Comparison of ENCODE assay signal across 9 cellular contexts in genomic region chr10:86523348-86523747, GRCh38. TPM values are rescaled to one million over a fixed set of nuclear protein-coding genes. Genes with fewer than 3 reads are reported as not detected.
A peak's percentile ranks its signal among the peaks of the same experiment; 100 is the strongest.
DNase-seq lines count a peak whose midpoint lies in the region; FAIRE-seq and TF ChIP-seq lines count a peak whose summit lies in the region.
"Had no signal": no experiment of that assay in that cellular context is flagged by ENCODE, and none has a peak within 500 bp of the region (broad histone marks: within the 10 kb centered on the region; RNA-seq: fewer than 3 reads in every experiment).

No MANE protein-coding gene starts in this region.

- no peak for FAIRE-seq in small intestine (lab: Jason Lieb, UNC)
- FAIRE-seq: G401.6 had no signal

- no peaks in the 10 kb centered on the region for H3F3A ChIP-seq in OCI-LY1 (ENCODE audit: insufficient read depth, low read length)

- no peaks in the 10 kb centered on the region for H3K9me2 ChIP-seq in OCI-LY1 (ENCODE audit: low read depth, low read length)

- no peaks in the 10 kb centered on the region for H4K20me1 ChIP-seq in OCI-LY1 (ENCODE audit: insufficient read depth, low read length)

- peaks cover 12% of the 10 kb centered on the region; the same call in 1 of the 2 replicates for H3K36me3 ChIP-seq in OCI-LY1 (ENCODE audit: insufficient read depth, low read length)
- no peaks in the 10 kb centered on the region for H3K36me3 ChIP-seq in small intestine (ENCODE audit: control insufficient read depth in 2 of 2, insufficient read depth in 2 of 2, low read length in 2 of 2)

- TF ChIP-seq POLR2A in erythroblast (IDR thresholded peaks at IDR 0.05; ENCODE audit: low read length), result no peak

- DNase-seq in activated CD8-positive, alpha-beta memory T cell treated with anti-CD3 and anti-CD28 coated beads, Interleukin-2, amount 50 U/mL, for 48 hours, result peak; percentile 34
- DNase-seq in activated CD8-positive, alpha-beta memory T cell treated with anti-CD3 and anti-CD28 coated beads for 24 hours, result no peak
- peak; percentile 15 to 23 for DNase-seq in erythroblast (lab: John Stamatoyannopoulos, UW)
- DNase-seq in small intestine, result peak; percentile 27
- no peak for DNase-seq in GDM1 (lab: John Stamatoyannopoulos, UW)
- DNase-seq in NCI-H2081 treated with DMSO at 0.1 percent for 48 hours (lab: John Stamatoyannopoulos, UW), result no peak
- no peak for DNase-seq in 8988T

- H3K4me3 ChIP-seq in OCI-LY1 (ENCODE audit: low read depth, low read length, poor library complexity, severe bottlenecking), result peak overlapping the region; percentile 77
- no peak overlapping the region for H3K4me3 ChIP-seq in small intestine (ENCODE audit: low read depth in 1 of 2, low read length in 2 of 2)

- H3K27ac ChIP-seq in OCI-LY1 (ENCODE audit: low read depth, low read length, poor library complexity, severe bottlenecking), result no peak overlapping the region
- no peak overlapping the region for H3K27ac ChIP-seq in small intestine (ENCODE audit: low read depth in 1 of 2, low read length in 1 of 2)

- peak; percentile 48; the same call in 1 of the 2 replicates for TF ChIP-seq CTCF in OCI-LY1 (IDR thresholded peaks at IDR 0.05; ENCODE audit: low read length)

- 33 to 41% (median 39%) methylated on average over 1 of the region's 1 CpG for WGBS in small intestine, 3 donors

- peak overlapping the region; percentile 81 for H3K4me2 ChIP-seq in OCI-LY1 (ENCODE audit: low read length)

- no peak overlapping the region for H3K9ac ChIP-seq in OCI-LY1 (ENCODE audit: low read length)

- no peak overlapping the region for H2AFZ ChIP-seq in OCI-LY1 (ENCODE audit: low read length)

- H3K9me3 ChIP-seq in OCI-LY1 (ENCODE audit: low read length) (no peaks in the 10 kb centered on the region), small intestine (ENCODE audit: control insufficient read depth, low read depth) (no peaks in the 10 kb centered on the region)

- H3K79me2 ChIP-seq in OCI-LY1 (ENCODE audit: insufficient read depth, low read length), result peaks cover 28% of the 10 kb centered on the region

- no peaks in the 10 kb centered on the region for H3K27me3 ChIP-seq in OCI-LY1 (ENCODE audit: insufficient read depth, low read length)
- no peaks in the 10 kb centered on the region for H3K27me3 ChIP-seq in small intestine (ENCODE audit: control insufficient read depth in 2 of 2, insufficient read depth in 2 of 2, low read length in 2 of 2)

- peaks cover 46% of the 10 kb centered on the region for H3K4me1 ChIP-seq in OCI-LY1 (ENCODE audit: insufficient read depth, low read length, severe bottlenecking)
- H3K4me1 ChIP-seq in small intestine (ENCODE audit: control insufficient read depth in 2 of 2, insufficient read depth in 1 of 2, low read depth in 1 of 2, low read length in 1 of 2), result peaks cover 0 to 2% of the 10 kb centered on the region in 2 donors

RNA-seq across cellular contexts. Expression of gene WAPL, which starts 1.8 kb away (rescaled TPM):
- 10 to 100 TPM; 15.7 to 18.6 (median 18.2) TPM for polyA plus RNA-seq in small intestine

Comparison
In these comparisons a context has a peak if more than half of its experiments do, and no peak if none do; other contexts are left out.
1. DNase-seq: peak in activated CD8-positive, alpha-beta memory T cell treated with anti-CD3 and anti-CD28 coated beads, Interleukin-2, amount 50 U/mL, for 48 hours (single experiment), erythroblast (2 of 2) and small intestine (single experiment); none in activated CD8-positive, alpha-beta memory T cell treated with anti-CD3 and anti-CD28 coated beads for 24 hours (single experiment), GDM1 (single experiment), NCI-H2081 treated with DMSO at 0.1 percent for 48 hours (single experiment) and 8988T (single experiment).